ENCODE assay signal across 1 cellular context in the genomic region with DNA sequence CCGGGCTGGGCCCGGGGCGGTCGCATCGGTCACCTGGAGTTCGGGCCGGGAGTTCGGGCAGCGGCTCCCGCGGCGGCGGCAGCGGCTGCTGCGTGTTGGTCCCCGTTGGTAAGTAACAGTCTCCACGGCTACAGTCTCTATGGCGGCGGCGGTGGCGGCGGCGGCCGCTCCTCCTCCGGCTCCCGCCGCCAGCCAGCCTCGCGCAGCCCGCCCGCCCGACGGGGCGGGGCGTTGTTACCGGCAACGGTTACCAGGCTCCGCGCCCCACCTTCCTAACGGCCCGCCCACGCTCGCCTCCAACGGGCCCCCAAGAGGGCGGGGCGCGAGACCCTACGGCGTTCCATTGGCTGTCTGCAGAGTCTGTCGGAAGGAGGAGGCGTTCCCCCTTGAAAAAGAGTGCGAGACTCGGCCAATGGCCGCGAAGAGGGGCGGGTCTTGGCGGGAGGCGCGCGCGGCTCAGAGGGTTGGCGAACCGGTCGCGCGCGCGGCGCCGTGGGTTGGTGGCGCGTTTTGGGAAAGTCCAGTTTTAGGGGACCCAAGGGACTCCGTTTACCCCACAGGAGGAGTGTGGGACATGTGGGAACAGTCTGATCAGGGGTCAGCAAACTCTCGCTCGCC.
TF ChIP-seq lines count a peak whose summit lies in the region.

Gene RFX2, minus strand, starts transcription at position 141 of the 618 bp plus-strand sequence. CDS start 63,004 bp downstream, outside the sequence.

TF ChIP-seq in K562, 482 proteins besides CTCF, POLR2A, EP300 and RAD21 (continued from another document):
- TF ChIP-seq, protein P1, sequence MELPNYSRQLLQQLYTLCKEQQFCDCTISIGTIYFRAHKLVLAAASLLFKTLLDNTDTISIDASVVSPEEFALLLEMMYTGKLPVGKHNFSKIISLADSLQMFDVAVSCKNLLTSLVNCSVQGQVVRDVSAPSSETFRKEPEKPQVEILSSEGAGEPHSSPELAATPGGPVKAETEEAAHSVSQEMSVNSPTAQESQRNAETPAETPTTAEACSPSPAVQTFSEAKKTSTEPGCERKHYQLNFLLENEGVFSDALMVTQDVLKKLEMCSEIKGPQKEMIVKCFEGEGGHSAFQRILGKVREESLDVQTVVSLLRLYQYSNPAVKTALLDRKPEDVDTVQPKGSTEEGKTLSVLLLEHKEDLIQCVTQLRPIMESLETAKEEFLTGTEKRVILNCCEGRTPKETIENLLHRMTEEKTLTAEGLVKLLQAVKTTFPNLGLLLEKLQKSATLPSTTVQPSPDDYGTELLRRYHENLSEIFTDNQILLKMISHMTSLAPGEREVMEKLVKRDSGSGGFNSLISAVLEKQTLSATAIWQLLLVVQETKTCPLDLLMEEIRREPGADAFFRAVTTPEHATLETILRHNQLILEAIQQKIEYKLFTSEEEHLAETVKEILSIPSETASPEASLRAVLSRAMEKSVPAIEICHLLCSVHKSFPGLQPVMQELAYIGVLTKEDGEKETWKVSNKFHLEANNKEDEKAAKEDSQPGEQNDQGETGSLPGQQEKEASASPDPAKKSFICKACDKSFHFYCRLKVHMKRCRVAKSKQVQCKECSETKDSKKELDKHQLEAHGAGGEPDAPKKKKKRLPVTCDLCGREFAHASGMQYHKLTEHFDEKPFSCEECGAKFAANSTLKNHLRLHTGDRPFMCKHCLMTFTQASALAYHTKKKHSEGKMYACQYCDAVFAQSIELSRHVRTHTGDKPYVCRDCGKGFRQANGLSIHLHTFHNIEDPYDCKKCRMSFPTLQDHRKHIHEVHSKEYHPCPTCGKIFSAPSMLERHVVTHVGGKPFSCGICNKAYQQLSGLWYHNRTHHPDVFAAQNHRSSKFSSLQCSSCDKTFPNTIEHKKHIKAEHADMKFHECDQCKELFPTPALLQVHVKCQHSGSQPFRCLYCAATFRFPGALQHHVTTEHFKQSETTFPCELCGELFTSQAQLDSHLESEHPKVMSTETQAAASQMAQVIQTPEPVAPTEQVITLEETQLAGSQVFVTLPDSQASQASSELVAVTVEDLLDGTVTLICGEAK (IDR thresholded peaks at IDR 0.05) = no peak
- TF ChIP-seq, protein P1 (CRISPR knock-in tag; IDR thresholded peaks at IDR 0.05) = no peak
- TF ChIP-seq CBFA2T3 (IDR thresholded peaks at IDR 0.05) = no peak
- TF ChIP-seq ZNF699 (CRISPR knock-in tag; IDR thresholded peaks at IDR 0.05; ENCODE audit: insufficient replicate concordance) = no peak
- TF ChIP-seq SIN3B (IDR thresholded peaks at IDR 0.05; ENCODE audit: low read depth) = peak; percentile 35; the same call in 1 of the 2 replicates
- peak; percentile 65 for TF ChIP-seq CCNT2 (IDR thresholded peaks at IDR 0.05; ENCODE audit: borderline replicate concordance, extremely low read depth, insufficient read length, low read depth, low read length)
- TF ChIP-seq, protein P2, sequence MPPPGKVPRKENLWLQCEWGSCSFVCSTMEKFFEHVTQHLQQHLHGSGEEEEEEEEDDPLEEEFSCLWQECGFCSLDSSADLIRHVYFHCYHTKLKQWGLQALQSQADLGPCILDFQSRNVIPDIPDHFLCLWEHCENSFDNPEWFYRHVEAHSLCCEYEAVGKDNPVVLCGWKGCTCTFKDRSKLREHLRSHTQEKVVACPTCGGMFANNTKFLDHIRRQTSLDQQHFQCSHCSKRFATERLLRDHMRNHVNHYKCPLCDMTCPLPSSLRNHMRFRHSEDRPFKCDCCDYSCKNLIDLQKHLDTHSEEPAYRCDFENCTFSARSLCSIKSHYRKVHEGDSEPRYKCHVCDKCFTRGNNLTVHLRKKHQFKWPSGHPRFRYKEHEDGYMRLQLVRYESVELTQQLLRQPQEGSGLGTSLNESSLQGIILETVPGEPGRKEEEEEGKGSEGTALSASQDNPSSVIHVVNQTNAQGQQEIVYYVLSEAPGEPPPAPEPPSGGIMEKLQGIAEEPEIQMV (tag; conservative IDR thresholded peaks at IDR 0.05; ENCODE audit: low read depth) = no peak
- TF ChIP-seq, protein P3, sequence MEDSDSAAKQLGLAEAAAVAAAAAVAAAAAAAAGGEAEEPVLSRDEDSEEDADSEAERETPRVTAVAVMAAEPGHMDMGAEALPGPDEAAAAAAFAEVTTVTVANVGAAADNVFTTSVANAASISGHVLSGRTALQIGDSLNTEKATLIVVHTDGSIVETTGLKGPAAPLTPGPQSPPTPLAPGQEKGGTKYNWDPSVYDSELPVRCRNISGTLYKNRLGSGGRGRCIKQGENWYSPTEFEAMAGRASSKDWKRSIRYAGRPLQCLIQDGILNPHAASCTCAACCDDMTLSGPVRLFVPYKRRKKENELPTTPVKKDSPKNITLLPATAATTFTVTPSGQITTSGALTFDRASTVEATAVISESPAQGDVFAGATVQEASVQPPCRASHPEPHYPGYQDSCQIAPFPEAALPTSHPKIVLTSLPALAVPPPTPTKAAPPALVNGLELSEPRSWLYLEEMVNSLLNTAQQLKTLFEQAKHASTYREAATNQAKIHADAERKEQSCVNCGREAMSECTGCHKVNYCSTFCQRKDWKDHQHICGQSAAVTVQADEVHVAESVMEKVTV (CRISPR knock-in tag; IDR thresholded peaks at IDR 0.05) = no peak
- peak; percentile 98 for TF ChIP-seq MTA3 (IDR thresholded peaks at IDR 0.05; ENCODE audit: borderline replicate concordance)
- TF ChIP-seq FOXJ3 (CRISPR knock-in tag; IDR thresholded peaks at IDR 0.05) = no peak
- no peak for TF ChIP-seq PYGO2 (tag; IDR thresholded peaks at IDR 0.05)
- no peak for TF ChIP-seq SMARCC2 (IDR thresholded peaks at IDR 0.05; ENCODE audit: low read depth)
- TF ChIP-seq GTF2A2 (tag; IDR thresholded peaks at IDR 0.05) = no peak
- TF ChIP-seq CCAR2 (IDR thresholded peaks at IDR 0.05; ENCODE audit: low read depth, low read length) = no peak
- no peak for TF ChIP-seq EZH2 (IDR thresholded peaks at IDR 0.05; ENCODE audit: borderline replicate concordance, low read depth, low read length)
- TF ChIP-seq DPF2 (IDR thresholded peaks at IDR 0.05) = no peak
- no peak for TF ChIP-seq MTA1 (IDR thresholded peaks at IDR 0.05; ENCODE audit: borderline replicate concordance)
- TF ChIP-seq ZNF232 (CRISPR knock-in tag; IDR thresholded peaks at IDR 0.05) = no peak
- TF ChIP-seq ZNF23 (CRISPR knock-in tag; IDR thresholded peaks at IDR 0.05) = no peak
- peak; percentile 94 for TF ChIP-seq POLR2G (IDR thresholded peaks at IDR 0.05; ENCODE audit: low read depth, low read length)
- TF ChIP-seq, protein P4, sequence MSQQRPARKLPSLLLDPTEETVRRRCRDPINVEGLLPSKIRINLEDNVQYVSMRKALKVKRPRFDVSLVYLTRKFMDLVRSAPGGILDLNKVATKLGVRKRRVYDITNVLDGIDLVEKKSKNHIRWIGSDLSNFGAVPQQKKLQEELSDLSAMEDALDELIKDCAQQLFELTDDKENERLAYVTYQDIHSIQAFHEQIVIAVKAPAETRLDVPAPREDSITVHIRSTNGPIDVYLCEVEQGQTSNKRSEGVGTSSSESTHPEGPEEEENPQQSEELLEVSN (IDR thresholded peaks at IDR 0.05; ENCODE audit: borderline replicate concordance in 1 of 2, extremely low read depth in 1 of 2, insufficient read depth in 1 of 2, insufficient read length in 1 of 2, low read depth in 1 of 2, low read length in 1 of 2, poor library complexity in 1 of 2, severe bottlenecking in 1 of 2) = peak in 1 of 2 experiments; percentile 63
- no peak for TF ChIP-seq ETV6 (IDR thresholded peaks at IDR 0.05; ENCODE audit: borderline replicate concordance in 1 of 2, low read depth in 2 of 2, low read length in 1 of 2)
- no peak for TF ChIP-seq ETV6 (CRISPR knock-in tag; IDR thresholded peaks at IDR 0.05; ENCODE audit: borderline replicate concordance)
- TF ChIP-seq PHF8 (IDR thresholded peaks at IDR 0.05; ENCODE audit: borderline replicate concordance, low read length) = peak; percentile 76; the same call in 1 of the 2 replicates
- peak; percentile 98 for TF ChIP-seq MYNN (IDR thresholded peaks at IDR 0.05)
- TF ChIP-seq MYNN (CRISPR knock-in tag; IDR thresholded peaks at IDR 0.05) = peak; percentile 86
- no peak for TF ChIP-seq SLC30A9 (CRISPR knock-in tag; IDR thresholded peaks at IDR 0.05)
- TF ChIP-seq, protein P5, sequence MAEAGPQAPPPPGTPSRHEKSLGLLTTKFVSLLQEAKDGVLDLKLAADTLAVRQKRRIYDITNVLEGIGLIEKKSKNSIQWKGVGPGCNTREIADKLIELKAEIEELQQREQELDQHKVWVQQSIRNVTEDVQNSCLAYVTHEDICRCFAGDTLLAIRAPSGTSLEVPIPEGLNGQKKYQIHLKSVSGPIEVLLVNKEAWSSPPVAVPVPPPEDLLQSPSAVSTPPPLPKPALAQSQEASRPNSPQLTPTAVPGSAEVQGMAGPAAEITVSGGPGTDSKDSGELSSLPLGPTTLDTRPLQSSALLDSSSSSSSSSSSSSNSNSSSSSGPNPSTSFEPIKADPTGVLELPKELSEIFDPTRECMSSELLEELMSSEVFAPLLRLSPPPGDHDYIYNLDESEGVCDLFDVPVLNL (CRISPR knock-in tag; IDR thresholded peaks at IDR 0.05; ENCODE audit: low read depth) = no peak
- TF ChIP-seq SMAD1 (IDR thresholded peaks at IDR 0.05; ENCODE audit: low read depth, low read length, partially characterized antibody) = no peak
